ENCODE assay signal across 1 cellular context in the genomic region with DNA sequence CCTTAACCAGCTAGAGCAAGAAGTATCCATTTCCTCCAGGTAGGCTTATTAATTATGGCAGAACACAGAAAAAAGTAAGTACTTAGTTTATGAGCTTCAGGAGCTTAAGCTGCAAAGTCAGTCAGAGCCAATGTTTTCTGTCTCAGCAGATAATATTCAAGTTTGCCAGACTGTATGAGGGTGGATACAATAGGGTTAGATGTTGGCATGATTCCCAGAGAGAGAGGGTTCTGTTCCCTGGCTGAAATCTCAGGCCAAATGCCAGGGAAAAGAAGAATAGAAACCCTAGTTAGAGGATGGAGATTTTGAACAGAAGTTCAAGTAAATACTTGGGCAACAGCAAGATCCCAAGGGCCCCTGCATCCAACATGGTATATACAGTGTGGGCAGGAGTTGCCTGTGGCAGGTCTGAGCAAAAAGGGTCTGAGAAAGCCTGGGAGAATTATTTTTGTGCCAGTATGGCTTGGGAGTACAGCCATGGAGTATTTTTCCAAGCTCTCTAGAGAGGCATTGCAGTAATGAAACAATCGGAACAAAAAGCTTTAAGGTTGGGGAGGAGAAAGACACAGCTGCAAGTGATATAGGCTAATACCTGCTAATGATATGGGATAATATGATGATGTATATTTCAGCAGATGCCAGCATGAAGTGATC.
TF ChIP-seq lines count a peak whose summit lies in the region.

No MANE protein-coding gene starts in this region.

TF ChIP-seq in HEK293, 187 proteins besides CTCF, POLR2A, EP300 and RAD21 (continued from another document):
- TF ChIP-seq, protein P1, sequence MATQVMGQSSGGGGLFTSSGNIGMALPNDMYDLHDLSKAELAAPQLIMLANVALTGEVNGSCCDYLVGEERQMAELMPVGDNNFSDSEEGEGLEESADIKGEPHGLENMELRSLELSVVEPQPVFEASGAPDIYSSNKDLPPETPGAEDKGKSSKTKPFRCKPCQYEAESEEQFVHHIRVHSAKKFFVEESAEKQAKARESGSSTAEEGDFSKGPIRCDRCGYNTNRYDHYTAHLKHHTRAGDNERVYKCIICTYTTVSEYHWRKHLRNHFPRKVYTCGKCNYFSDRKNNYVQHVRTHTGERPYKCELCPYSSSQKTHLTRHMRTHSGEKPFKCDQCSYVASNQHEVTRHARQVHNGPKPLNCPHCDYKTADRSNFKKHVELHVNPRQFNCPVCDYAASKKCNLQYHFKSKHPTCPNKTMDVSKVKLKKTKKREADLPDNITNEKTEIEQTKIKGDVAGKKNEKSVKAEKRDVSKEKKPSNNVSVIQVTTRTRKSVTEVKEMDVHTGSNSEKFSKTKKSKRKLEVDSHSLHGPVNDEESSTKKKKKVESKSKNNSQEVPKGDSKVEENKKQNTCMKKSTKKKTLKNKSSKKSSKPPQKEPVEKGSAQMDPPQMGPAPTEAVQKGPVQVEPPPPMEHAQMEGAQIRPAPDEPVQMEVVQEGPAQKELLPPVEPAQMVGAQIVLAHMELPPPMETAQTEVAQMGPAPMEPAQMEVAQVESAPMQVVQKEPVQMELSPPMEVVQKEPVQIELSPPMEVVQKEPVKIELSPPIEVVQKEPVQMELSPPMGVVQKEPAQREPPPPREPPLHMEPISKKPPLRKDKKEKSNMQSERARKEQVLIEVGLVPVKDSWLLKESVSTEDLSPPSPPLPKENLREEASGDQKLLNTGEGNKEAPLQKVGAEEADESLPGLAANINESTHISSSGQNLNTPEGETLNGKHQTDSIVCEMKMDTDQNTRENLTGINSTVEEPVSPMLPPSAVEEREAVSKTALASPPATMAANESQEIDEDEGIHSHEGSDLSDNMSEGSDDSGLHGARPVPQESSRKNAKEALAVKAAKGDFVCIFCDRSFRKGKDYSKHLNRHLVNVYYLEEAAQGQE (tag by site-specific recombination; IDR thresholded peaks at IDR 0.05), result no peak
- no peak for TF ChIP-seq ZBTB20 (tag by site-specific recombination; IDR thresholded peaks at IDR 0.05)
- TF ChIP-seq, protein P2, sequence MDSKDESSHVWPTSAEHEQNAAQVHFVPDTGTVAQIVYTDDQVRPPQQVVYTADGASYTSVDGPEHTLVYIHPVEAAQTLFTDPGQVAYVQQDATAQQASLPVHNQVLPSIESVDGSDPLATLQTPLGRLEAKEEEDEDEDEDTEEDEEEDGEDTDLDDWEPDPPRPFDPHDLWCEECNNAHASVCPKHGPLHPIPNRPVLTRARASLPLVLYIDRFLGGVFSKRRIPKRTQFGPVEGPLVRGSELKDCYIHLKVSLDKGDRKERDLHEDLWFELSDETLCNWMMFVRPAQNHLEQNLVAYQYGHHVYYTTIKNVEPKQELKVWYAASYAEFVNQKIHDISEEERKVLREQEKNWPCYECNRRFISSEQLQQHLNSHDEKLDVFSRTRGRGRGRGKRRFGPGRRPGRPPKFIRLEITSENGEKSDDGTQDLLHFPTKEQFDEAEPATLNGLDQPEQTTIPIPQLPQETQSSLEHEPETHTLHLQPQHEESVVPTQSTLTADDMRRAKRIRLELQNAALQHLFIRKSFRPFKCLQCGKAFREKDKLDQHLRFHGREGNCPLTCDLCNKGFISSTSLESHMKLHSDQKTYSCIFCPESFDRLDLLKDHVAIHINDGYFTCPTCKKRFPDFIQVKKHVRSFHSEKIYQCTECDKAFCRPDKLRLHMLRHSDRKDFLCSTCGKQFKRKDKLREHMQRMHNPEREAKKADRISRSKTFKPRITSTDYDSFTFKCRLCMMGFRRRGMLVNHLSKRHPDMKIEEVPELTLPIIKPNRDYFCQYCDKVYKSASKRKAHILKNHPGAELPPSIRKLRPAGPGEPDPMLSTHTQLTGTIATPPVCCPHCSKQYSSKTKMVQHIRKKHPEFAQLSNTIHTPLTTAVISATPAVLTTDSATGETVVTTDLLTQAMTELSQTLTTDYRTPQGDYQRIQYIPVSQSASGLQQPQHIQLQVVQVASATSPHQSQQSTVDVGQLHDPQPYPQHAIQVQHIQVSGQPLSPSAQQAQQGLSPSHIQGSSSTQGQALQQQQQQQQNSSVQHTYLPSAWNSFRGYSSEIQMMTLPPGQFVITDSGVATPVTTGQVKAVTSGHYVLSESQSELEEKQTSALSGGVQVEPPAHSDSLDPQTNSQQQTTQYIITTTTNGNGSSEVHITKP (tag by site-specific recombination; IDR thresholded peaks at IDR 0.05), result 0 out of 2 replicates have a peak, but pooled peaks have one; percentile 27
- no peak for TF ChIP-seq ZNF529 (tag by site-specific recombination; IDR thresholded peaks at IDR 0.05; ENCODE audit: insufficient replicate concordance)
- TF ChIP-seq ZNF510 (tag by site-specific recombination; IDR thresholded peaks at IDR 0.05; ENCODE audit: insufficient replicate concordance), result peak; percentile 96
- no peak for TF ChIP-seq ZFP37 (tag by site-specific recombination; IDR thresholded peaks at IDR 0.05)
- no peak for TF ChIP-seq ZNF560 (tag by site-specific recombination; IDR thresholded peaks at IDR 0.05; ENCODE audit: borderline replicate concordance)
- TF ChIP-seq ZNF830 (tag by site-specific recombination; IDR thresholded peaks at IDR 0.05; ENCODE audit: low read depth), result no peak
- no peak for TF ChIP-seq HOXA7 (CRISPR knock-in tag; IDR thresholded peaks at IDR 0.05; ENCODE audit: borderline replicate concordance)
- TF ChIP-seq, protein P3, sequence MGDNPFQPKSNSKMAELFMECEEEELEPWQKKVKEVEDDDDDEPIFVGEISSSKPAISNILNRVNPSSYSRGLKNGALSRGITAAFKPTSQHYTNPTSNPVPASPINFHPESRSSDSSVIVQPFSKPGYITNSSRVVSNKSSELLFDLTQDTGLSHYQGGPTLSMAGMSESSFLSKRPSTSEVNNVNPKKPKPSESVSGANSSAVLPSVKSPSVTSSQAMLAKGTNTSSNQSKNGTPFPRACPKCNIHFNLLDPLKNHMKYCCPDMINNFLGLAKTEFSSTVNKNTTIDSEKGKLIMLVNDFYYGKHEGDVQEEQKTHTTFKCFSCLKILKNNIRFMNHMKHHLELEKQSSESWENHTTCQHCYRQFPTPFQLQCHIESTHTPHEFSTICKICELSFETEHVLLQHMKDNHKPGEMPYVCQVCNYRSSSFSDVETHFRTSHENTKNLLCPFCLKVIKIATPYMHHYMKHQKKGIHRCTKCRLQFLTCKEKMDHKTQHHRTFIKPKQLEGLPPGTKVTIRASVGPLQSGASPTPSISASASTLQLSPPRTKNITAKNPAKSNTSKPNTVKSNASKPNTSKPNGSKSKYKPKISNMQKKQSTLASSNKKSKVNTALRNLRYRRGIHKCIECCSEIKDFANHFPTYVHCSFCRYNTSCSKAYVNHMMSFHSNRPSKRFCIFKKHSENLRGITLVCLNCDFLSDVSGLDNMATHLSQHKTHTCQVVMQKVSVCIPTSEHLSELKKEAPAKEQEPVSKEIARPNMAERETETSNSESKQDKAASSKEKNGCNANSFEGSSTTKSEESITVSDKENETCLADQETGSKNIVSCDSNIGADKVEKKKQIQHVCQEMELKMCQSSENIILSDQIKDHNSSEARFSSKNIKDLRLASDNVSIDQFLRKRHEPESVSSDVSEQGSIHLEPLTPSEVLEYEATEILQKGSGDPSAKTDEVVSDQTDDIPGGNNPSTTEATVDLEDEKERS (tag by site-specific recombination; IDR thresholded peaks at IDR 0.05), result no peak
- no peak for TF ChIP-seq ZNF416 (tag by site-specific recombination; IDR thresholded peaks at IDR 0.05)
- TF ChIP-seq ZBTB48 (tag by site-specific recombination; IDR thresholded peaks at IDR 0.05), result 0 out of 2 replicates have a peak, but pooled peaks have one; percentile 41
- no peak for TF ChIP-seq ZNF664 (tag by site-specific recombination; IDR thresholded peaks at IDR 0.05)
- TF ChIP-seq ZNF530 (tag by site-specific recombination; IDR thresholded peaks at IDR 0.05; ENCODE audit: low read depth), result no peak
- TF ChIP-seq ZNF776 (tag by site-specific recombination; IDR thresholded peaks at IDR 0.05; ENCODE audit: borderline replicate concordance), result no peak
- TF ChIP-seq ZNF140 (tag by site-specific recombination; IDR thresholded peaks at IDR 0.05), result no peak
- no peak for TF ChIP-seq WT1 (tag by site-specific recombination; IDR thresholded peaks at IDR 0.05)
- TF ChIP-seq, protein P4, sequence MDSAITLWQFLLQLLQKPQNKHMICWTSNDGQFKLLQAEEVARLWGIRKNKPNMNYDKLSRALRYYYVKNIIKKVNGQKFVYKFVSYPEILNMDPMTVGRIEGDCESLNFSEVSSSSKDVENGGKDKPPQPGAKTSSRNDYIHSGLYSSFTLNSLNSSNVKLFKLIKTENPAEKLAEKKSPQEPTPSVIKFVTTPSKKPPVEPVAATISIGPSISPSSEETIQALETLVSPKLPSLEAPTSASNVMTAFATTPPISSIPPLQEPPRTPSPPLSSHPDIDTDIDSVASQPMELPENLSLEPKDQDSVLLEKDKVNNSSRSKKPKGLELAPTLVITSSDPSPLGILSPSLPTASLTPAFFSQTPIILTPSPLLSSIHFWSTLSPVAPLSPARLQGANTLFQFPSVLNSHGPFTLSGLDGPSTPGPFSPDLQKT (IDR thresholded peaks at IDR 0.05; ENCODE audit: borderline replicate concordance, low read depth, low read length), result no peak
